Comparison of ENCODE assay signal across 8 cellular contexts in the genomic region with DNA sequence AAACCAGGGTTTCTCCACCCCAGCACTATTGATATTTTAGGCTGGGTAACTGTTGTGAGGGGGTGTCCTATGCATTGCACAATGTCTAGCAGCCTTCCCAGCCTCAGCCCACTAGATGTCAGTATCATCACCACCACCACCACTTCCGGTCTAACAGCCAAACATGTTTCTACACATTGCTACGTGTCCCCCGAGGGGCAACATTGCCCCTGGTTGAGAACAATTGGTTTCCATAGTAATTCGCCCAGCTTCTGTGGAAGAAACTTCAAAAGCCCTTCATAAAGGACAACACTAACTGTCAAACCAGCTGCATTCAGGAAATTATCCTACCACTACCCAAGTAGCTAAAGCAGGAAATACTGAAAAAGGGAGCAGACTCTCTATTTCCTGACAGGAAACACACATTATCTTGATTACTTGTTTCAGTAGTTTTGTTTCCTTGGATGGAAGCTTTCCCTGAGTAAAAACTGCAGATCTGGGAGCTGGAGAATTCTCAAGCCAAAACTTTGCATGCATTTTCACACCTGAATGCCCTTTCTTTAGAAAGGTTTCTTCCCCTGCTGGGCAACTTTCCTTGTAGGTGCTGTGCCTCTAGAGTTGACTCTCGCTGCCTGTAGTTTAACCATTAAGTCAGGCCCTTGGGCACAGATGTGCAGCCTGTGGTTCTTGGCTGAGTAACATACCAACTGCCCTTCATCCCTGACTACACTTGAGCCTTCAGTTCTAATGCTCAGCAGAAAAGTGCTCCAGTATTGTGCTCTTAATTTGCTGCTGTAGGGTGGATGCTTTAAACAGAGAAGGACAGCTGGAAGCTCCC. TPM values are rescaled to one million over a fixed set of nuclear protein-coding genes. Genes with fewer than 3 reads are reported as not detected.
DNase-seq lines count a peak whose midpoint lies in the region; ATAC-seq and TF ChIP-seq lines count a peak whose summit lies in the region.

No MANE protein-coding gene starts in this region.

- H3K9me3 ChIP-seq in DND-41 (ENCODE audit: insufficient read depth, low read length, severe bottlenecking): no peaks in the 10 kb centered on the region
- H3K9me3 ChIP-seq in SU-DHL-6 (ENCODE audit: insufficient read depth, low read length): no peaks in the 10 kb centered on the region

- ATAC-seq in DND-41 (ENCODE audit: insufficient read depth, low read depth) (peak; percentile 92), GM21367 (IDR thresholded peaks at IDR 0.05; ENCODE audit: unreplicated experiment) (peak; percentile 99)
- ATAC-seq in activated naive CD8-positive, alpha-beta T cell treated with anti-CD3 and anti-CD28 coated beads, Interleukin-2, amount 50 U/mL, for 24 hours: peak; percentile 96

- H3K4me2 ChIP-seq in DND-41 (ENCODE audit: insufficient read depth, low read length) (peak overlapping the region; percentile 58), SU-DHL-6 (ENCODE audit: low read depth, low read length, poor library complexity, severe bottlenecking) (peak overlapping the region; percentile 39)

- H3K36me3 Mint-ChIP-seq in activated naive CD8-positive, alpha-beta T cell treated with anti-CD3 and anti-CD28 coated beads, Interleukin-2, amount 50 U/mL, for 24 hours (ENCODE audit: low read depth): no peaks in the 10 kb centered on the region

- peak overlapping the region; percentile 67 for H3K27ac Mint-ChIP-seq in activated naive CD8-positive, alpha-beta T cell treated with anti-CD3 and anti-CD28 coated beads, Interleukin-2, amount 50 U/mL, for 24 hours

- peak; percentile 73 for TF ChIP-seq CTCF in DND-41 (IDR thresholded peaks at IDR 0.05; ENCODE audit: borderline replicate concordance, extremely low read depth, low read length, poor library complexity, severe bottlenecking)
- peak; percentile 41 for TF ChIP-seq CTCF in HL-60 (IDR thresholded peaks at IDR 0.05; ENCODE audit: insufficient read depth, low read length)
- TF ChIP-seq CTCF in SU-DHL-6 (IDR thresholded peaks at IDR 0.05; ENCODE audit: insufficient read depth, low read length, poor library complexity, severe bottlenecking): peak; percentile 92
- TF ChIP-seq CTCF in kidney epithelial cell (IDR thresholded peaks at IDR 0.05; ENCODE audit: insufficient read depth, low read length, poor library complexity, severe bottlenecking): peak; percentile 74

- H3K27me3 Mint-ChIP-seq in activated naive CD8-positive, alpha-beta T cell treated with anti-CD3 and anti-CD28 coated beads, Interleukin-2, amount 50 U/mL, for 24 hours: peaks cover 7% of the 10 kb centered on the region

- H2AFZ ChIP-seq in DND-41 (ENCODE audit: low read depth, low read length): peak overlapping the region; percentile 61
- H2AFZ ChIP-seq in SU-DHL-6 (ENCODE audit: low read depth, low read length, severe bottlenecking): peak overlapping the region; percentile 84

- H3K79me2 ChIP-seq in DND-41 (ENCODE audit: insufficient read depth, low read length) (no peaks in the 10 kb centered on the region), SU-DHL-6 (ENCODE audit: insufficient read depth, low read length) (no peaks in the 10 kb centered on the region)

- H3K27ac ChIP-seq in DND-41 (ENCODE audit: low read length) (peak overlapping the region; percentile 91), HL-60 (replicated peaks) (no peak overlapping the region), SU-DHL-6 (ENCODE audit: low read depth, low read length) (no peak overlapping the region)

- H3K27me3 ChIP-seq in DND-41 (ENCODE audit: insufficient read depth, low read length, poor library complexity): no peaks in the 10 kb centered on the region
- H3K27me3 ChIP-seq in HL-60 (ENCODE audit: insufficient read depth, poor library complexity, severe bottlenecking): peaks cover 3% of the 10 kb centered on the region
- no peaks in the 10 kb centered on the region for H3K27me3 ChIP-seq in SU-DHL-6 (ENCODE audit: low read length)
- no peaks in the 10 kb centered on the region for H3K27me3 ChIP-seq in kidney epithelial cell (ENCODE audit: control insufficient read depth, insufficient read depth, low read length)

- H3K36me3 ChIP-seq in DND-41 (ENCODE audit: insufficient read depth, low read length) (no peaks in the 10 kb centered on the region), SU-DHL-6 (ENCODE audit: low read length) (no peaks in the 10 kb centered on the region), kidney epithelial cell (ENCODE audit: control insufficient read depth, insufficient read depth, low read length) (peaks cover 4% of the 10 kb centered on the region)

- peaks cover 47% of the 10 kb centered on the region for H3K4me1 ChIP-seq in DND-41 (ENCODE audit: insufficient read depth, low read length)

- DNase-seq in DND-41 (peak; percentile 93), HL-60 (ENCODE audit: low read depth in 1 of 2, low spot score in 1 of 2) (peak; percentile 28 to 65), kidney epithelial cell (ENCODE audit: low read depth) (no peak), occipital lobe (lab: John Stamatoyannopoulos, UW) (no peak)
- DNase-seq in activated naive CD8-positive, alpha-beta T cell treated with anti-CD3 and anti-CD28 coated beads, Interleukin-2, amount 50 U/mL, for 24 hours: peak; percentile 62
- DNase-seq in stimulated activated CD4-positive, alpha-beta T cell treated with anti-CD3 and anti-CD28 coated beads, TNF-alpha, amount 100 ng/mL, for 1 hour (ENCODE audit: low read depth in 3 of 3, low spot score in 1 of 3): peak; percentile 9 to 24 (median 21)

- H3K4me3 Mint-ChIP-seq in activated naive CD8-positive, alpha-beta T cell treated with anti-CD3 and anti-CD28 coated beads, Interleukin-2, amount 50 U/mL, for 24 hours: peak overlapping the region; percentile 37

- H3K9me3 Mint-ChIP-seq in activated naive CD8-positive, alpha-beta T cell treated with anti-CD3 and anti-CD28 coated beads, Interleukin-2, amount 50 U/mL, for 24 hours: no peaks in the 10 kb centered on the region

- H3K9me2 ChIP-seq in SU-DHL-6 (replicated peaks; ENCODE audit: insufficient read depth, low read length): no peaks in the 10 kb centered on the region

- no peaks in the 10 kb centered on the region for H3F3A ChIP-seq in SU-DHL-6 (ENCODE audit: insufficient read depth)

- H4K20me1 ChIP-seq in DND-41 (ENCODE audit: insufficient read depth, low read length) (no peaks in the 10 kb centered on the region), SU-DHL-6 (ENCODE audit: low read depth, low read length) (no peaks in the 10 kb centered on the region)

- H3K4me3 ChIP-seq in DND-41 (ENCODE audit: low read depth in 1 of 2, low read length in 2 of 2) (peak overlapping the region in 1 of 2 experiments; percentile 36; a peak in 2 of 4 replicates), HL-60 (replicated peaks; ENCODE audit: insufficient read depth, low read length) (no peak overlapping the region), SU-DHL-6 (ENCODE audit: insufficient read depth, low read length, poor library complexity, severe bottlenecking) (no peak overlapping the region), kidney epithelial cell (ENCODE audit: low read depth, low read length) (no peak overlapping the region)

- H3K9ac ChIP-seq in DND-41 (ENCODE audit: low read depth, low read length) (peak overlapping the region; percentile 51), SU-DHL-6 (ENCODE audit: low read length) (no peak overlapping the region)

- H3K4me1 Mint-ChIP-seq in activated naive CD8-positive, alpha-beta T cell treated with anti-CD3 and anti-CD28 coated beads, Interleukin-2, amount 50 U/mL, for 24 hours: peaks cover 13% of the 10 kb centered on the region

RNA-seq across cellular contexts. Expression of gene PKHD1, which starts 23.6 kb away (rescaled TPM):
- 1.6 and 1.8 TPM in 2 replicates for total RNA-seq in kidney epithelial cell
- under 0.01 TPM for total RNA-seq in occipital lobe

Comparison
In these comparisons a context has a peak if more than half of its experiments do, and no peak if none do; other contexts are left out.
1. DNase-seq: peak in DND-41 (single experiment), HL-60 (2 of 2), activated naive CD8-positive, alpha-beta T cell treated with anti-CD3 and anti-CD28 coated beads, Interleukin-2, amount 50 U/mL, for 24 hours (single experiment) and stimulated activated CD4-positive, alpha-beta T cell treated with anti-CD3 and anti-CD28 coated beads, TNF-alpha, amount 100 ng/mL, for 1 hour (3 of 3); none in kidney epithelial cell (single experiment) and occipital lobe (single experiment).
2. CTCF ChIP-seq: peak in every context shown above with its lines; median percentile 92 in SU-DHL-6; 74 in kidney epithelial cell; 73 in DND-41; 41 in HL-60.
3. Peak in every context shown above with its lines, with median percentiles within 50 percentile points of each other: ATAC-seq.